Comparison of ENCODE assay signal across 33 cellular contexts in the genomic region with DNA sequence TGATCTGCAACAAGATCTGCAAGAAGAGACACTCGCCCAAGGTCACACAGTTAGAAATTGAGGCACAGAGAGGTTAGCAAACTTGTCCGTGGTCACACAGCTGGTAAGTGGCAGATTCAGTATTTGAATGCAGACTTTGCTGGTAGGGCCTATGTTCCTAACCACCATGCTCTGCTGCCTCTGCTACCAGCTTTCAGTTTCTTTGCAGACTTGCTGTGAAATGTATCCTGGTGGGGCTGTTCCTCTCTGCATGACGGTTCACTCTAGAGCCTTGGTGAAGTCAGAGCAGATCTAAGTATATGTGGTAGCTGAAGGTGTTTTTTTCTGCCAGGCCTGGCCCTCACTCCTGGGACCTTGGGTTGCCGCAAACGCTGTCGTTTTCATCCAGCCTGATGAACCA.
"Had no signal": no experiment of that assay in that cellular context is flagged by ENCODE, and none has a peak within 500 bp of the region (broad histone marks: within the 10 kb centered on the region; RNA-seq: fewer than 3 reads in every experiment).

No MANE protein-coding gene starts in this region.

- H3K27me3 ChIP-seq: MG63, Peyer's patch, SJSA1 had no signal

- H3K36me3 ChIP-seq: MG63, Peyer's patch, SJSA1 had no signal

- DNase-seq: Kasumi-1, MG63, NCI-H1048, NCI-H1092 treated with DMSO at 0.1 percent for 48 hours, NCI-H1105 treated with DMSO at 0.1 percent for 48 hours, NCI-H1417, NCI-H1436, NCI-H146, NCI-H1694, NCI-H187, NCI-H1930, NCI-H2029 treated with DMSO at 0.1 percent for 48 hours, NCI-H2081 treated with DMSO at 0.1 percent for 48 hours, NCI-H2107, NCI-H2171, NCI-H226, NCI-H446 treated with DMSO at 0.1 percent for 48 hours, NCI-H510A, NCI-H524, NCI-H526, NCI-H69, NCI-H748 treated with DMSO at 0.1 percent for 48 hours, NCI-H82, OCI-M1, PC-3, Peyer's patch, Right ventricle myocardium superior, RPMI8226, SHP77 treated with DMSO at 0.1 percent for 48 hours, SK-N-SH, SW 1271, T-helper 1 cell had no signal

- H3K4me2 ChIP-seq: SK-N-SH had no signal

- H3K27ac ChIP-seq: Peyer's patch, SJSA1 had no signal

- ATAC-seq: PC-3 had no signal

- H3K9me3 ChIP-seq: MG63, Peyer's patch, SJSA1, SK-N-SH had no signal

- H3K4me1 ChIP-seq: Peyer's patch, SJSA1 had no signal

- H3K4me3 ChIP-seq: MG63, Peyer's patch, SJSA1 had no signal

- H3K9ac ChIP-seq: SK-N-SH had no signal
